Comparison of ENCODE assay signal across 1 cellular context in genomic region chr19:19588546-19588945, GRCh38.
TF ChIP-seq lines count a peak whose summit lies in the region.

No MANE protein-coding gene starts in this region.

TF ChIP-seq in K562, 482 proteins besides CTCF, POLR2A, EP300 and RAD21:
- TF ChIP-seq ZNF121 (CRISPR knock-in tag; conservative IDR thresholded peaks at IDR 0.05) (peak; percentile 36; the same call in 1 of the 2 replicates), PHB2 (IDR thresholded peaks at IDR 0.05; ENCODE audit: low read depth) (no peak)
